In the genomic region with DNA sequence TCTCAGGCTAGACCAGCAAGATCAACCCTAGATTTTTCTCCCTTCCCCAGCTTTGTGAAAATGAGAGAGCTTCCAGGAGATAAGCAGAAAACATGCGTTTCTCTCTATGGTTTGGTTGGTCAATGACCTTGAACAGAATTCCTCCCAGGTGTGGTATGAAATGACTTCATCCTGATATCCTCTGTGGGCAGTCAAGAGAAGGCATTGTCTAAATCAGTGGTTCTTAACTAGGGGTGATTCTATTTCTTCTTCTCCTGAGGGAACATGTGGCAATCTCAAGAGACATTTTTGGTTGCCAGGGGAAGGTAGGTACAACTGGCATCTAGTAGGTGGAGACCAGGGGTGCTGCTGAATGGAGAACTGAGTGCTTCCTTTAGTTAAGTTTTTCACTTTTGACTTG, we compare ENCODE assay signal across 22 cellular contexts. TPM values are rescaled to one million over a fixed set of nuclear protein-coding genes. Genes with fewer than 3 reads are reported as not detected.
DNase-seq lines count a peak whose midpoint lies in the region; ATAC-seq and TF ChIP-seq lines count a peak whose summit lies in the region.
"Had no signal": no experiment of that assay in that cellular context is flagged by ENCODE, and none has a peak within 500 bp of the region (broad histone marks: within the 10 kb centered on the region; RNA-seq: fewer than 3 reads in every experiment).

No MANE protein-coding gene starts in this region.

- H3K79me2 ChIP-seq in mammary epithelial cell (ENCODE audit: insufficient read depth, low read length) = no peaks in the 10 kb centered on the region

- no peak for ATAC-seq in Right ventricle myocardium superior (ENCODE audit: poor library complexity)
- ATAC-seq in natural killer cell = no peak
- ATAC-seq: CD8-positive, alpha-beta T cell; GM23338; HCT116 had no signal

- peaks cover 9% of the 10 kb centered on the region for H3K36me3 ChIP-seq in mammary epithelial cell (ENCODE audit: insufficient read depth, low read length)
- peaks cover 31% of the 10 kb centered on the region for H3K36me3 ChIP-seq in SK-N-MC (ENCODE audit: insufficient read depth, low read length)
- peaks cover 11% of the 10 kb centered on the region for H3K36me3 ChIP-seq in brain microvascular endothelial cell (replicated peaks)

- H4K20me1 ChIP-seq in mammary epithelial cell (ENCODE audit: insufficient read depth, low read length) = no peaks in the 10 kb centered on the region

- H3K4me3 Mint-ChIP-seq in MCF 10A (ENCODE audit: unreplicated experiment) (no peak overlapping the region), natural killer cell (no peak overlapping the region)
- H3K4me3 Mint-ChIP-seq: B cell; CD4-positive, CD25-positive, alpha-beta regulatory T cell; CD8-positive, alpha-beta T cell; GM23338; H9 had no signal

- DNase-seq in mammary epithelial cell (no peak), MCF 10A (ENCODE audit: unreplicated experiment) (no peak), SK-N-MC (ENCODE audit: low read depth, low spot score) (no peak), dermis blood vessel endothelial cell (peak; percentile 7), kidney tubule cell (ENCODE audit: low spot score) (peak; percentile 50), Right ventricle myocardium superior (no peak), natural killer cell (no peak), brain microvascular endothelial cell (no peak)
- DNase-seq: Caco-2; CD4-positive, CD25-positive, alpha-beta regulatory T cell; CD8-positive, alpha-beta T cell; DMS 273 treated with DMSO at 0.1 percent for 48 hours; DMS79; EL; GDM1; H9 had no signal

- no peak overlapping the region for H3K27ac Mint-ChIP-seq in MCF 10A (ENCODE audit: low read depth, unreplicated experiment)
- H3K27ac Mint-ChIP-seq in natural killer cell = no peak overlapping the region
- H3K27ac Mint-ChIP-seq: B cell; CD4-positive, CD25-positive, alpha-beta regulatory T cell; CD8-positive, alpha-beta T cell; GM23338; H9 had no signal

- POLR2A ChIA-PET in MCF 10A (lab: Yijun Ruan, JAX) = interaction anchor here (1.4 kb wide), 1 partner anchor 146 kb away, joined by 5 read pairs; a partner anchor contains a TSS

- H3K36me3 Mint-ChIP-seq in MCF 10A (ENCODE audit: insufficient read depth, unreplicated experiment) (peaks cover 44% of the 10 kb centered on the region), natural killer cell (no peaks in the 10 kb centered on the region)

- no peaks in the 10 kb centered on the region for H3K9me3 ChIP-seq in mammary epithelial cell (replicated peaks; ENCODE audit: insufficient read depth, low read length)
- no peaks in the 10 kb centered on the region for H3K9me3 ChIP-seq in SK-N-MC (ENCODE audit: low read depth, low read length)
- H3K9me3 ChIP-seq: BLaER1, Caco-2 had no signal

- H3K4me1 Mint-ChIP-seq in MCF 10A (ENCODE audit: insufficient read depth, unreplicated experiment) (no peaks in the 10 kb centered on the region), natural killer cell (no peaks in the 10 kb centered on the region)
- H3K4me1 Mint-ChIP-seq: B cell, GM23338, H9 had no signal

- TF ChIP-seq CTCF in mammary epithelial cell (conservative IDR thresholded peaks at IDR 0.05 in 1 of 2, IDR thresholded peaks at IDR 0.05 in 1 of 2; ENCODE audit: extremely low read depth in 1 of 2, insufficient read depth in 1 of 2, low read depth in 1 of 2, low read length in 2 of 2) = no peak
- no peak for TF ChIP-seq CTCF in MCF 10A (IDR thresholded peaks at IDR 0.05; ENCODE audit: unreplicated experiment)
- TF ChIP-seq CTCF in natural killer cell (IDR thresholded peaks at IDR 0.05) = no peak
- no peak for TF ChIP-seq CTCF in brain microvascular endothelial cell (IDR thresholded peaks at IDR 0.05; ENCODE audit: low read depth, low read length, missing control alignments)

- intact Hi-C loops in mammary epithelial cell (cut with micrococcal nuclease) (no loop called here), MCF 10A (cut with micrococcal nuclease) (no loop called here), Right ventricle myocardium superior (cut with DNase I) (no loop called here), natural killer cell (cut with micrococcal nuclease) (no loop called here)

- dilution Hi-C loops in mammary epithelial cell (cut with HindIII; ENCODE audit: low sequenced_read_pairs) = no loop called here

- no peak overlapping the region for H3K4me2 ChIP-seq in mammary epithelial cell (ENCODE audit: insufficient read depth, low read depth, low read length)
- H3K4me2 ChIP-seq: BLaER1, GM23338 had no signal

- H3K4me1 ChIP-seq in mammary epithelial cell (ENCODE audit: insufficient read depth, low read length) = no peaks in the 10 kb centered on the region
- H3K4me1 ChIP-seq: BLaER1, Caco-2 had no signal

- H2AFZ ChIP-seq in mammary epithelial cell (ENCODE audit: low read depth, low read length) = no peak overlapping the region
- H2AFZ ChIP-seq: GM23338 had no signal

- H3K9me3 Mint-ChIP-seq in MCF 10A (ENCODE audit: unreplicated experiment) (no peaks in the 10 kb centered on the region), natural killer cell (no peaks in the 10 kb centered on the region)
- H3K9me3 Mint-ChIP-seq: CD4-positive, CD25-positive, alpha-beta regulatory T cell; CD8-positive, alpha-beta T cell; H9 had no signal

- 95% methylated on average over 1 of the region's 1 CpG for WGBS in mammary epithelial cell (ENCODE audit: low coverage, missing lambda C conversion rate)

- CTCF ChIA-PET in mammary epithelial cell (lab: Charles Lee; ENCODE audit: low non-redundant PET) (no interaction called here), MCF 10A (lab: Yijun Ruan, JAX) (no interaction called here)

- H3K27me3 ChIP-seq in mammary epithelial cell (ENCODE audit: insufficient read depth, low read length) = no peaks in the 10 kb centered on the region
- no peaks in the 10 kb centered on the region for H3K27me3 ChIP-seq in brain microvascular endothelial cell (replicated peaks)
- H3K27me3 ChIP-seq: BLaER1 had no signal

- in situ Hi-C loops in mammary epithelial cell (cut with MboI; ENCODE audit: low sequenced_read_pairs in 2 of 2) (no loop called here), brain microvascular endothelial cell (cut with HindIII; ENCODE audit: low pct_ligation_motif_present, low sequenced_read_pairs) (no loop called here)

- BruUV-seq in mammary epithelial cell (replicated peaks; lab: Mats Ljungman, UMichigan) (no TSS peak), MCF 10A (replicated peaks; lab: Mats Ljungman, UMichigan) (no TSS peak)

- H3K27me3 Mint-ChIP-seq in MCF 10A (ENCODE audit: insufficient read depth, unreplicated experiment) = no peaks in the 10 kb centered on the region
- no peaks in the 10 kb centered on the region for H3K27me3 Mint-ChIP-seq in natural killer cell (ENCODE audit: low read depth in 2 of 2)
- H3K27me3 Mint-ChIP-seq: B cell; CD4-positive, CD25-positive, alpha-beta regulatory T cell had no signal

- no peak overlapping the region for H3K9ac ChIP-seq in mammary epithelial cell (ENCODE audit: insufficient read depth, low read length)
- no peak overlapping the region for H3K9ac ChIP-seq in SK-N-MC (ENCODE audit: insufficient read length)
- H3K9ac ChIP-seq: BLaER1 had no signal

- peak overlapping the region; percentile 1 for H3K27ac ChIP-seq in mammary epithelial cell (ENCODE audit: insufficient read depth, low read depth, low read length)
- peak overlapping the region; percentile 63; the same call in 1 of the 2 replicates for H3K27ac ChIP-seq in SK-N-MC
- H3K27ac ChIP-seq in brain microvascular endothelial cell = no peak overlapping the region
- H3K27ac ChIP-seq: 22Rv1, BLaER1, C4-2B had no signal

- H3K4me3 ChIP-seq in mammary epithelial cell (replicated peaks in 1 of 3; ENCODE audit: insufficient read depth in 1 of 3, low read depth in 2 of 3, low read length in 3 of 3) (no peak overlapping the region), SK-N-MC (no peak overlapping the region), brain microvascular endothelial cell (ENCODE audit: low read depth, low read length) (no peak overlapping the region)
- H3K4me3 ChIP-seq: BLaER1, GM23338 had no signal

RNA-seq across cellular contexts. Expression of a gene that starts 12.4 kb away (rescaled TPM):
- total RNA-seq in mammary epithelial cell (10 to 100 TPM; 21.5 to 31.2 TPM), MCF 10A (2022) (21.8 and 24.2 TPM in 2 replicates), dermis blood vessel endothelial cell (23.0 and 24.3 TPM in 2 replicates), Right ventricle myocardium superior (5.5 TPM), natural killer cell (10 to 100 TPM; 21.5 to 26.1 (median 22.4) TPM)
- 18.7 TPM for polyA plus RNA-seq in mammary epithelial cell
- polyA minus RNA-seq in mammary epithelial cell = 38.4 TPM

RNA-seq across cellular contexts. Expression of a gene that starts 44.3 kb away (rescaled TPM):
- under 1 TPM in 1 of 2 donors, not detected in 1; 0.33 TPM for total RNA-seq in mammary epithelial cell
- polyA plus RNA-seq in mammary epithelial cell = not detected
- not detected for polyA minus RNA-seq in mammary epithelial cell
- 0.33 and 1.1 TPM in 2 replicates for total RNA-seq in MCF 10A (2022)
- total RNA-seq in dermis blood vessel endothelial cell = 0.23 and 0.34 TPM in 2 replicates
- 0.38 TPM for total RNA-seq in Right ventricle myocardium superior
- total RNA-seq in natural killer cell = 1 to 10 TPM in 1 of 3 donors, under 1 TPM in 2; 0.48 to 1.2 (median 0.61) TPM
- total RNA-seq: H9 had no signal
- polyA plus RNA-seq: CD4-positive, CD25-positive, alpha-beta regulatory T cell; GM23338 had no signal

Comparison
In these comparisons a context has a peak if more than half of its experiments do, and no peak if none do; other contexts are left out.
1. DNase-seq: peak in dermis blood vessel endothelial cell (single experiment) and kidney tubule cell (single experiment); none in mammary epithelial cell (single experiment), MCF 10A (single experiment), SK-N-MC (single experiment), Right ventricle myocardium superior (single experiment), natural killer cell (single experiment) and brain microvascular endothelial cell (single experiment).